28 cellular contexts compared by ENCODE assay signal in genomic region chr1:195701149-195701548, GRCh38.
"Had no signal": no experiment of that assay in that cellular context is flagged by ENCODE, and none has a peak within 500 bp of the region (broad histone marks: within the 10 kb centered on the region; RNA-seq: fewer than 3 reads in every experiment).

No MANE protein-coding gene starts in this region.

- H3K9me3 ChIP-seq: ovary, psoas muscle, spleen, suprapubic skin, testis, tibial artery, transverse colon, upper lobe of right lung, uterus had no signal

- H3K4me2 ChIP-seq: neural progenitor cell, smooth muscle cell had no signal

- H3K27ac ChIP-seq: neural progenitor cell, ovary, parathyroid adenoma, psoas muscle, skin epidermis, spleen, suprapubic skin, testis, tibial artery, transverse colon, upper lobe of right lung, uterus had no signal

- DNase-seq: natural killer cell; occipital lobe; ovary; posterior cingulate gyrus; psoas muscle; right cardiac atrium; spleen; stimulated activated CD4-positive, alpha-beta T cell treated with anti-CD3 and anti-CD28 coated beads, Interleukin-12 subunit alpha, Interleukin-12 subunit beta, amount 100 ng/mL, for 4 hours; stimulated activated CD4-positive, alpha-beta T cell treated with anti-CD3 and anti-CD28 coated beads, Interleukin-1b, Interleukin-23, amount 100 ng/mL, for 48 hours; stimulated activated CD4-positive, alpha-beta T cell treated with anti-CD3 and anti-CD28 coated beads, Interleukin-4, amount 100 ng/mL, for 1 hour; stimulated activated CD4-positive, alpha-beta T cell treated with anti-CD3 and anti-CD28 coated beads, Interleukin-4, amount 100 ng/mL, for 4 hours; stimulated activated CD8-positive, alpha-beta memory T cell treated with anti-CD3 and anti-CD28 coated beads, Interleukin-4, amount 100 ng/mL, for 48 hours; stimulated activated naive CD4-positive, alpha-beta T cell; stimulated activated naive CD8-positive, alpha-beta T cell treated with anti-CD3 and anti-CD28 coated beads, Interleukin-15, amount 100 ng/mL, for 72 hours; stimulated activated naive CD8-positive, alpha-beta T cell treated with anti-CD3 and anti-CD28 coated beads, Interleukin-15, Interleukin-2, amounts not matched to agents 100 U/mL and 50 U/mL, for 24 hours; substantia nigra; testis; tibial artery; transverse colon; upper lobe of right lung; uterus had no signal

- H3K9ac ChIP-seq: neural progenitor cell, parathyroid adenoma had no signal

- H2AFZ ChIP-seq: parathyroid adenoma had no signal

- H3K4me3 ChIP-seq: neural progenitor cell, ovary, psoas muscle, skin epidermis, smooth muscle cell, spleen, suprapubic skin, testis, tibial artery, transverse colon, upper lobe of right lung, uterus had no signal

- H3K36me3 ChIP-seq: neural progenitor cell, ovary, spleen, suprapubic skin, tibial artery, transverse colon, upper lobe of right lung, uterus had no signal

- ATAC-seq: natural killer cell; psoas muscle; right cardiac atrium; sciatic nerve; stimulated activated memory B cell treated with anti-CD40 and anti-IgM and Interleukin-4, amounts not matched to agents 10 μg/mL and 1 μg/mL and 100 μg/mL, for 72 hours; stimulated activated naive CD8-positive, alpha-beta T cell treated with anti-CD3 and anti-CD28 coated beads, Interleukin-15, amount 100 ng/mL, for 72 hours; stimulated activated naive CD8-positive, alpha-beta T cell treated with anti-CD3 and anti-CD28 coated beads, Interleukin-15, Interleukin-2, amounts not matched to agents 100 U/mL and 50 U/mL, for 24 hours; upper lobe of right lung had no signal

- H3K27me3 ChIP-seq: neural progenitor cell, ovary, spleen, suprapubic skin, testis, tibial artery, transverse colon, upper lobe of right lung, uterus had no signal

- H3K4me1 ChIP-seq: neural progenitor cell, parathyroid adenoma, psoas muscle, spleen, suprapubic skin, testis, tibial artery, transverse colon, upper lobe of right lung, uterus had no signal
